In the genomic region with DNA sequence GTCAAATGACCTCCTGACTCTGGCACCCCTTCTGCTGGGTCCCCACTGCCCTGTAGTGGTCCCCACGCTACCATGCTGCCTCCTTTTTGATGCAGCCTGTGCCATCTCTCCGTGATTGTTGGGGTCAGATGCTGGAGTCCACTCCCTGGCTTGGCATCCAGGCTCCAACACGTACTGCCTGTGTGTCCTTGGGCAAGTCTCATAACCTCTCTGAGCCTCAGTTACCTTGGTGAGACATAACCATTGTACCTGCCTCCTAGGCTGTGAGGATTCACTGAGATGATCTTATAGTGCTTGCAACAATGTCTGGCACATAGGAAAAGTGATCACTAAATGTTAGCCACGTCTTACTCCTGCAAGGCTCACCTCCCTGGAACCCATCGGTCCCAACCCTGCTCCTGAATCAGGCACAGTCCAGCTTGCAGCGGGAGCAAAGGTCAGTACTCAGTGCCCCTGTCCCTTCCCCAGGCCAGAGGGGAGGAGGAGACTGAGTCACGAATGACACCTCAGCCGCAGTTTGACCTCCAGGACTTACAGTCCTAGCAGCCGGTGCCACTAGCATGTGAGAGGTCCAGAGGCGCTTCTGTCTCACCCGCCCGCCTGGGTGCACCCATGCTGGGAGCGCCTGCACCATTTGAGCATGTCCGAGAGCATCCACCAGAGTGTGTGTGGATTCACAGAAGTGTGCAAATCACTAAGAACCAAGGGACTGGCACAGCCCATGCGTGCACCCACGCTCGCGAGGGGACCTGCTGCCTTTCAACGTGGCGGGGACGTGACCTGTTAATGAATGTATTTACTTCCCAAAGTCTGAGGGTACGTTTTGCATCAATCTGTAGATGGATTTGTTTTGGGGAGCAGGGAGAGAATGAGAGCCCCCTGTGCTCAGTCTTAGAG, we compare ENCODE assay signal across 1 cellular context.
A peak's percentile ranks its signal among the peaks of the same experiment; 100 is the strongest.
TF ChIP-seq lines count a peak whose summit lies in the region.

No MANE protein-coding gene starts in this region.

TF ChIP-seq in HepG2, 621 proteins besides CTCF, POLR2A, EP300 and RAD21 (continued from another document and continues in another):
- TF ChIP-seq, protein P1, sequence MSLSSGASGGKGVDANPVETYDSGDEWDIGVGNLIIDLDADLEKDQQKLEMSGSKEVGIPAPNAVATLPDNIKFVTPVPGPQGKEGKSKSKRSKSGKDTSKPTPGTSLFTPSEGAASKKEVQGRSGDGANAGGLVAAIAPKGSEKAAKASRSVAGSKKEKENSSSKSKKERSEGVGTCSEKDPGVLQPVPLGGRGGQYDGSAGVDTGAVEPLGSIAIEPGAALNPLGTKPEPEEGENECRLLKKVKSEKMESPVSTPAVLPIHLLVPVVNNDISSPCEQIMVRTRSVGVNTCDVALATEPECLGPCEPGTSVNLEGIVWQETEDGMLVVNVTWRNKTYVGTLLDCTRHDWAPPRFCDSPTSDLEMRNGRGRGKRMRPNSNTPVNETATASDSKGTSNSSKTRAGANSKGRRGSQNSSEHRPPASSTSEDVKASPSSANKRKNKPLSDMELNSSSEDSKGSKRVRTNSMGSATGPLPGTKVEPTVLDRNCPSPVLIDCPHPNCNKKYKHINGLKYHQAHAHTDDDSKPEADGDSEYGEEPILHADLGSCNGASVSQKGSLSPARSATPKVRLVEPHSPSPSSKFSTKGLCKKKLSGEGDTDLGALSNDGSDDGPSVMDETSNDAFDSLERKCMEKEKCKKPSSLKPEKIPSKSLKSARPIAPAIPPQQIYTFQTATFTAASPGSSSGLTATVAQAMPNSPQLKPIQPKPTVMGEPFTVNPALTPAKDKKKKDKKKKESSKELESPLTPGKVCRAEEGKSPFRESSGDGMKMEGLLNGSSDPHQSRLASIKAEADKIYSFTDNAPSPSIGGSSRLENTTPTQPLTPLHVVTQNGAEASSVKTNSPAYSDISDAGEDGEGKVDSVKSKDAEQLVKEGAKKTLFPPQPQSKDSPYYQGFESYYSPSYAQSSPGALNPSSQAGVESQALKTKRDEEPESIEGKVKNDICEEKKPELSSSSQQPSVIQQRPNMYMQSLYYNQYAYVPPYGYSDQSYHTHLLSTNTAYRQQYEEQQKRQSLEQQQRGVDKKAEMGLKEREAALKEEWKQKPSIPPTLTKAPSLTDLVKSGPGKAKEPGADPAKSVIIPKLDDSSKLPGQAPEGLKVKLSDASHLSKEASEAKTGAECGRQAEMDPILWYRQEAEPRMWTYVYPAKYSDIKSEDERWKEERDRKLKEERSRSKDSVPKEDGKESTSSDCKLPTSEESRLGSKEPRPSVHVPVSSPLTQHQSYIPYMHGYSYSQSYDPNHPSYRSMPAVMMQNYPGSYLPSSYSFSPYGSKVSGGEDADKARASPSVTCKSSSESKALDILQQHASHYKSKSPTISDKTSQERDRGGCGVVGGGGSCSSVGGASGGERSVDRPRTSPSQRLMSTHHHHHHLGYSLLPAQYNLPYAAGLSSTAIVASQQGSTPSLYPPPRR (CRISPR knock-in tag; IDR thresholded peaks at IDR 0.05; ENCODE audit: borderline replicate concordance), result peak; percentile 54; the same call in 1 of the 2 replicates
- TF ChIP-seq, protein P2, sequence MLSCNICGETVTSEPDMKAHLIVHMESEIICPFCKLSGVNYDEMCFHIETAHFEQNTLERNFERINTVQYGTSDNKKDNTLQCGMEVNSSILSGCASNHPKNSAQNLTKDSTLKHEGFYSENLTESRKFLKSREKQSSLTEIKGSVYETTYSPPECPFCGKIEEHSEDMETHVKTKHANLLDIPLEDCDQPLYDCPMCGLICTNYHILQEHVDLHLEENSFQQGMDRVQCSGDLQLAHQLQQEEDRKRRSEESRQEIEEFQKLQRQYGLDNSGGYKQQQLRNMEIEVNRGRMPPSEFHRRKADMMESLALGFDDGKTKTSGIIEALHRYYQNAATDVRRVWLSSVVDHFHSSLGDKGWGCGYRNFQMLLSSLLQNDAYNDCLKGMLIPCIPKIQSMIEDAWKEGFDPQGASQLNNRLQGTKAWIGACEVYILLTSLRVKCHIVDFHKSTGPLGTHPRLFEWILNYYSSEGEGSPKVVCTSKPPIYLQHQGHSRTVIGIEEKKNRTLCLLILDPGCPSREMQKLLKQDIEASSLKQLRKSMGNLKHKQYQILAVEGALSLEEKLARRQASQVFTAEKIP (CRISPR knock-in tag; IDR thresholded peaks at IDR 0.05; ENCODE audit: borderline replicate concordance), result no peak
- TF ChIP-seq ZNF274 (CRISPR knock-in tag; IDR thresholded peaks at IDR 0.05) (no peak), ZNF451 (CRISPR knock-in tag; IDR thresholded peaks at IDR 0.05) (peak; percentile 13; the same call in 1 of the 2 replicates), MIER3 (CRISPR knock-in tag; IDR thresholded peaks at IDR 0.05; ENCODE audit: borderline replicate concordance) (no peak), NCOA5 (CRISPR knock-in tag; IDR thresholded peaks at IDR 0.05) (0 out of 2 replicates have a peak, but pooled peaks have one; percentile 68), TARDBP (CRISPR knock-in tag; IDR thresholded peaks at IDR 0.05) (no peak), ZNF780A (CRISPR knock-in tag; IDR thresholded peaks at IDR 0.05) (no peak), ZNF333 (CRISPR knock-in tag; IDR thresholded peaks at IDR 0.05; ENCODE audit: borderline replicate concordance) (no peak; the same call in 1 of the 2 replicates), ZNF546 (CRISPR knock-in tag; conservative IDR thresholded peaks at IDR 0.05) (0 out of 2 replicates have a peak, but pooled peaks have one; percentile 25), CHD4 (IDR thresholded peaks at IDR 0.05; ENCODE audit: borderline replicate concordance, low read length) (peak; percentile 71; the same call in 1 of the 2 replicates), ASH2L (IDR thresholded peaks at IDR 0.05; ENCODE audit: insufficient read length, low read depth, low read length) (peak; percentile 52), ZNF10 (CRISPR knock-in tag; IDR thresholded peaks at IDR 0.05; ENCODE audit: borderline replicate concordance, low read depth) (no peak), YEATS4 (CRISPR knock-in tag; IDR thresholded peaks at IDR 0.05; ENCODE audit: borderline replicate concordance) (no peak), KAT8 (CRISPR knock-in tag; IDR thresholded peaks at IDR 0.05) (no peak), KDM1A (CRISPR knock-in tag; IDR thresholded peaks at IDR 0.05) (peak; percentile 68; the same call in 1 of the 2 replicates), TP53 (CRISPR knock-in tag; conservative IDR thresholded peaks at IDR 0.05) (no peak), HNRNPUL1 (IDR thresholded peaks at IDR 0.05; ENCODE audit: low read depth, low read length) (no peak), REL (CRISPR knock-in tag; conservative IDR thresholded peaks at IDR 0.05) (peak; percentile 73; the same call in 1 of the 2 replicates), CEBPG (CRISPR knock-in tag; IDR thresholded peaks at IDR 0.05) (no peak), ZNF550 (CRISPR knock-in tag; IDR thresholded peaks at IDR 0.05; ENCODE audit: borderline replicate concordance) (no peak), KDM3A (CRISPR knock-in tag; IDR thresholded peaks at IDR 0.05; ENCODE audit: low read depth) (peak; percentile 12; the same call in 1 of the 2 replicates), SP5 (CRISPR knock-in tag; IDR thresholded peaks at IDR 0.05; ENCODE audit: borderline replicate concordance, low read depth) (peak; percentile 63), ZSCAN21 (CRISPR knock-in tag; IDR thresholded peaks at IDR 0.05; ENCODE audit: borderline replicate concordance) (peak; percentile 82), ZMYM3 (CRISPR knock-in tag; IDR thresholded peaks at IDR 0.05) (peak; percentile 98), RELA (CRISPR knock-in tag; IDR thresholded peaks at IDR 0.05) (no peak), ADNP (CRISPR knock-in tag; IDR thresholded peaks at IDR 0.05) (peak; percentile 78), LCORL (IDR thresholded peaks at IDR 0.05) (no peak), LCORL (CRISPR knock-in tag; IDR thresholded peaks at IDR 0.05) (no peak), ZNF264 (CRISPR knock-in tag; IDR thresholded peaks at IDR 0.05) (no peak), NRL (CRISPR knock-in tag; IDR thresholded peaks at IDR 0.05; ENCODE audit: borderline replicate concordance) (peak; percentile 27; the same call in 1 of the 2 replicates), NFKB2 (CRISPR knock-in tag; IDR thresholded peaks at IDR 0.05; ENCODE audit: borderline replicate concordance) (no peak; the same call in 1 of the 2 replicates), ZNF343 (CRISPR knock-in tag; IDR thresholded peaks at IDR 0.05) (no peak), ZZZ3 (CRISPR knock-in tag; IDR thresholded peaks at IDR 0.05; ENCODE audit: borderline replicate concordance) (no peak), TAF15 (IDR thresholded peaks at IDR 0.05; ENCODE audit: low read depth, low read length, poor library complexity, severe bottlenecking) (no peak), RFX5 (IDR thresholded peaks at IDR 0.05; ENCODE audit: low read depth, low read length) (no peak), FOXO1 (CRISPR knock-in tag; IDR thresholded peaks at IDR 0.05) (peak; percentile 30; the same call in 1 of the 2 replicates), AGO1 (IDR thresholded peaks at IDR 0.05; ENCODE audit: low read depth, low read length, poor library complexity, severe bottlenecking) (no peak), FOXA3 (CRISPR knock-in tag; IDR thresholded peaks at IDR 0.05) (0 out of 2 replicates have a peak, but pooled peaks have one; percentile 12)
- TF ChIP-seq, protein P3, sequence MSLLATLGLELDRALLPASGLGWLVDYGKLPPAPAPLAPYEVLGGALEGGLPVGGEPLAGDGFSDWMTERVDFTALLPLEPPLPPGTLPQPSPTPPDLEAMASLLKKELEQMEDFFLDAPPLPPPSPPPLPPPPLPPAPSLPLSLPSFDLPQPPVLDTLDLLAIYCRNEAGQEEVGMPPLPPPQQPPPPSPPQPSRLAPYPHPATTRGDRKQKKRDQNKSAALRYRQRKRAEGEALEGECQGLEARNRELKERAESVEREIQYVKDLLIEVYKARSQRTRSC (CRISPR knock-in tag; IDR thresholded peaks at IDR 0.05; ENCODE audit: low read depth), result no peak
- TF ChIP-seq, protein P4, sequence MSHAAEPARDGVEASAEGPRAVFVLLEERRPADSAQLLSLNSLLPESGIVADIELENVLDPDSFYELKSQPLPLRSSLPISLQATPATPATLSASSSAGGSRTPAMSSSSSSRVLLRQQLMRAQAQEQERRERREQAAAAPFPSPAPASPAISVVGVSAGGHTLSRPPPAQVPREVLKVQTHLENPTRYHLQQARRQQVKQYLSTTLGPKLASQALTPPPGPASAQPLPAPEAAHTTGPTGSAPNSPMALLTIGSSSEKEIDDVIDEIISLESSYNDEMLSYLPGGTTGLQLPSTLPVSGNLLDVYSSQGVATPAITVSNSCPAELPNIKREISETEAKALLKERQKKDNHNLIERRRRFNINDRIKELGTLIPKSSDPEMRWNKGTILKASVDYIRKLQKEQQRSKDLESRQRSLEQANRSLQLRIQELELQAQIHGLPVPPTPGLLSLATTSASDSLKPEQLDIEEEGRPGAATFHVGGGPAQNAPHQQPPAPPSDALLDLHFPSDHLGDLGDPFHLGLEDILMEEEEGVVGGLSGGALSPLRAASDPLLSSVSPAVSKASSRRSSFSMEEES (CRISPR knock-in tag; IDR thresholded peaks at IDR 0.05), result no peak
- TF ChIP-seq, protein P5, sequence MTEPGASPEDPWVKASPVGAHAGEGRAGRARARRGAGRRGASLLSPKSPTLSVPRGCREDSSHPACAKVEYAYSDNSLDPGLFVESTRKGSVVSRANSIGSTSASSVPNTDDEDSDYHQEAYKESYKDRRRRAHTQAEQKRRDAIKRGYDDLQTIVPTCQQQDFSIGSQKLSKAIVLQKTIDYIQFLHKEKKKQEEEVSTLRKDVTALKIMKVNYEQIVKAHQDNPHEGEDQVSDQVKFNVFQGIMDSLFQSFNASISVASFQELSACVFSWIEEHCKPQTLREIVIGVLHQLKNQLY (CRISPR knock-in tag; IDR thresholded peaks at IDR 0.05), result peak; percentile 14; the same call in 1 of the 2 replicates
- TF ChIP-seq, protein P6, sequence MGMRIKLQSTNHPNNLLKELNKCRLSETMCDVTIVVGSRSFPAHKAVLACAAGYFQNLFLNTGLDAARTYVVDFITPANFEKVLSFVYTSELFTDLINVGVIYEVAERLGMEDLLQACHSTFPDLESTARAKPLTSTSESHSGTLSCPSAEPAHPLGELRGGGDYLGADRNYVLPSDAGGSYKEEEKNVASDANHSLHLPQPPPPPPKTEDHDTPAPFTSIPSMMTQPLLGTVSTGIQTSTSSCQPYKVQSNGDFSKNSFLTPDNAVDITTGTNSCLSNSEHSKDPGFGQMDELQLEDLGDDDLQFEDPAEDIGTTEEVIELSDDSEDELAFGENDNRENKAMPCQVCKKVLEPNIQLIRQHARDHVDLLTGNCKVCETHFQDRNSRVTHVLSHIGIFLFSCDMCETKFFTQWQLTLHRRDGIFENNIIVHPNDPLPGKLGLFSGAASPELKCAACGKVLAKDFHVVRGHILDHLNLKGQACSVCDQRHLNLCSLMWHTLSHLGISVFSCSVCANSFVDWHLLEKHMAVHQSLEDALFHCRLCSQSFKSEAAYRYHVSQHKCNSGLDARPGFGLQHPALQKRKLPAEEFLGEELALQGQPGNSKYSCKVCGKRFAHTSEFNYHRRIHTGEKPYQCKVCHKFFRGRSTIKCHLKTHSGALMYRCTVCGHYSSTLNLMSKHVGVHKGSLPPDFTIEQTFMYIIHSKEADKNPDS (CRISPR knock-in tag; IDR thresholded peaks at IDR 0.05), result 0 out of 2 replicates have a peak, but pooled peaks have one; percentile 6
- TF ChIP-seq, protein P7, sequence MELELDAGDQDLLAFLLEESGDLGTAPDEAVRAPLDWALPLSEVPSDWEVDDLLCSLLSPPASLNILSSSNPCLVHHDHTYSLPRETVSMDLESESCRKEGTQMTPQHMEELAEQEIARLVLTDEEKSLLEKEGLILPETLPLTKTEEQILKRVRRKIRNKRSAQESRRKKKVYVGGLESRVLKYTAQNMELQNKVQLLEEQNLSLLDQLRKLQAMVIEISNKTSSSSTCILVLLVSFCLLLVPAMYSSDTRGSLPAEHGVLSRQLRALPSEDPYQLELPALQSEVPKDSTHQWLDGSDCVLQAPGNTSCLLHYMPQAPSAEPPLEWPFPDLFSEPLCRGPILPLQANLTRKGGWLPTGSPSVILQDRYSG (CRISPR knock-in tag; IDR thresholded peaks at IDR 0.05), result no peak
- TF ChIP-seq, protein P8, sequence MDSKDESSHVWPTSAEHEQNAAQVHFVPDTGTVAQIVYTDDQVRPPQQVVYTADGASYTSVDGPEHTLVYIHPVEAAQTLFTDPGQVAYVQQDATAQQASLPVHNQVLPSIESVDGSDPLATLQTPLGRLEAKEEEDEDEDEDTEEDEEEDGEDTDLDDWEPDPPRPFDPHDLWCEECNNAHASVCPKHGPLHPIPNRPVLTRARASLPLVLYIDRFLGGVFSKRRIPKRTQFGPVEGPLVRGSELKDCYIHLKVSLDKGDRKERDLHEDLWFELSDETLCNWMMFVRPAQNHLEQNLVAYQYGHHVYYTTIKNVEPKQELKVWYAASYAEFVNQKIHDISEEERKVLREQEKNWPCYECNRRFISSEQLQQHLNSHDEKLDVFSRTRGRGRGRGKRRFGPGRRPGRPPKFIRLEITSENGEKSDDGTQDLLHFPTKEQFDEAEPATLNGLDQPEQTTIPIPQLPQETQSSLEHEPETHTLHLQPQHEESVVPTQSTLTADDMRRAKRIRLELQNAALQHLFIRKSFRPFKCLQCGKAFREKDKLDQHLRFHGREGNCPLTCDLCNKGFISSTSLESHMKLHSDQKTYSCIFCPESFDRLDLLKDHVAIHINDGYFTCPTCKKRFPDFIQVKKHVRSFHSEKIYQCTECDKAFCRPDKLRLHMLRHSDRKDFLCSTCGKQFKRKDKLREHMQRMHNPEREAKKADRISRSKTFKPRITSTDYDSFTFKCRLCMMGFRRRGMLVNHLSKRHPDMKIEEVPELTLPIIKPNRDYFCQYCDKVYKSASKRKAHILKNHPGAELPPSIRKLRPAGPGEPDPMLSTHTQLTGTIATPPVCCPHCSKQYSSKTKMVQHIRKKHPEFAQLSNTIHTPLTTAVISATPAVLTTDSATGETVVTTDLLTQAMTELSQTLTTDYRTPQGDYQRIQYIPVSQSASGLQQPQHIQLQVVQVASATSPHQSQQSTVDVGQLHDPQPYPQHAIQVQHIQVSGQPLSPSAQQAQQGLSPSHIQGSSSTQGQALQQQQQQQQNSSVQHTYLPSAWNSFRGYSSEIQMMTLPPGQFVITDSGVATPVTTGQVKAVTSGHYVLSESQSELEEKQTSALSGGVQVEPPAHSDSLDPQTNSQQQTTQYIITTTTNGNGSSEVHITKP (CRISPR knock-in tag; IDR thresholded peaks at IDR 0.05; ENCODE audit: low read depth), result peak; percentile 6; the same call in 1 of the 2 replicates
